Comparison of ENCODE assay signal across 8 cellular contexts in genomic region chr14:58167057-58167456, GRCh38. TPM values are rescaled to one million over a fixed set of nuclear protein-coding genes. Genes with fewer than 3 reads are reported as not detected.
"Had no signal": no experiment of that assay in that cellular context is flagged by ENCODE, and none has a peak within 500 bp of the region (broad histone marks: within the 10 kb centered on the region; RNA-seq: fewer than 3 reads in every experiment).

No MANE protein-coding gene starts in this region.

- H3K9me3 ChIP-seq: left ventricle myocardium inferior, prostate gland, right atrium auricular region, suprapubic skin had no signal

- H3K4me3 ChIP-seq: cardiac muscle cell, left ventricle myocardium inferior, prostate gland, right atrium auricular region, skin epidermis, suprapubic skin had no signal

- H3K27ac ChIP-seq: cardiac muscle cell, epithelial cell of prostate, left ventricle myocardium inferior, prostate gland, right atrium auricular region, skin epidermis, suprapubic skin had no signal

- H3K27me3 ChIP-seq: cardiac muscle cell, right atrium auricular region, suprapubic skin had no signal

- H3K4me1 ChIP-seq: prostate gland had no signal

- H3K36me3 ChIP-seq: cardiac muscle cell, left ventricle myocardium inferior, prostate gland, right atrium auricular region, suprapubic skin had no signal

RNA-seq across cellular contexts. Expression of gene ARMH4, which starts 15.0 kb away (rescaled TPM):
- total RNA-seq: activated T-helper 1 cell treated with anti-CD3 and anti-CD28 coated beads, Interleukin-12 subunit alpha, Interleukin-12 subunit beta, Interleukin-2, Interleukin-4 antibody, amounts not matched to agents 30 ng/mL and 10 ng/mL and 1 ng/mL, durations not matched to agents 14 hours and 24 hours and 36 hours had no signal
